10 cellular contexts compared by ENCODE assay signal in genomic region chr19:17829855-17830566, GRCh38. TPM values are rescaled to one million over a fixed set of nuclear protein-coding genes. Genes with fewer than 3 reads are reported as not detected.
DNase-seq lines count a peak whose midpoint lies in the region; ATAC-seq and TF ChIP-seq lines count a peak whose summit lies in the region.
"Had no signal": no experiment of that assay in that cellular context is flagged by ENCODE, and none has a peak within 500 bp of the region (broad histone marks: within the 10 kb centered on the region; RNA-seq: fewer than 3 reads in every experiment).

No MANE protein-coding gene starts in this region.

- TF ChIP-seq CTCF in cardiac muscle cell (IDR thresholded peaks at IDR 0.05; ENCODE audit: low read depth, low read length) (no peak), type B pancreatic cell (conservative IDR thresholded peaks at IDR 0.05) (peak; percentile 25), ascending aorta (IDR thresholded peaks at IDR 0.05) (no peak)

- peak; percentile 31 to 69 for DNase-seq in cardiac muscle cell (ENCODE audit: low read depth in 1 of 2, low spot score in 1 of 2)
- no peak for DNase-seq in Right ventricle myocardium inferior (ENCODE audit: missing footprints)
- DNase-seq in SK-MEL-5 (ENCODE audit: low read depth, low spot score): peak; percentile 64
- no peak for DNase-seq in type B pancreatic cell (ENCODE audit: extremely low spot score, unreplicated experiment)
- no peak for DNase-seq in GM19238 (ENCODE audit: insufficient read length, low spot score)
- DNase-seq in ascending aorta (ENCODE audit: low spot score in 2 of 2): no peak

- ATAC-seq in Right ventricle myocardium inferior (no peak), HG03460 (IDR thresholded peaks at IDR 0.05; ENCODE audit: unreplicated experiment) (no peak)

- H3K36me3 ChIP-seq in cardiac muscle cell (no peaks in the 10 kb centered on the region), ascending aorta (no peaks in the 10 kb centered on the region)

- H3K9me3 ChIP-seq in cardiac muscle cell (ENCODE audit: low read depth) (no peaks in the 10 kb centered on the region), ascending aorta (no peaks in the 10 kb centered on the region)

- in situ Hi-C loops in SK-MEL-5 (cut with HindIII; ENCODE audit: low pct_unique_long_range_greater_than_20kb, low sequenced_read_pairs): no loop called here

- H3K27ac ChIP-seq in cardiac muscle cell (peak overlapping the region; percentile 15), ascending aorta (peak overlapping the region in 1 of 2 donors; percentile 33)

- no peaks in the 10 kb centered on the region for H3K36me3 Mint-ChIP-seq in type B pancreatic cell

- H3K4me3 ChIP-seq in cardiac muscle cell (peak overlapping the region; percentile 15), iPS-11a (ENCODE audit: low read depth, low read length) (peak overlapping the region; percentile 58), ascending aorta (no peak overlapping the region)

- H3K9me3 Mint-ChIP-seq in type B pancreatic cell: no peaks in the 10 kb centered on the region

- H3K27me3 Mint-ChIP-seq in type B pancreatic cell: peaks cover 14% of the 10 kb centered on the region
- H3K27me3 Mint-ChIP-seq: CD4-positive, CD25-positive, alpha-beta regulatory T cell had no signal

- peaks cover 4% of the 10 kb centered on the region for H3K4me1 Mint-ChIP-seq in type B pancreatic cell (ENCODE audit: unreplicated experiment)

- H3K4me3 Mint-ChIP-seq in type B pancreatic cell: peak overlapping the region; percentile 90
- H3K4me3 Mint-ChIP-seq: CD4-positive, CD25-positive, alpha-beta regulatory T cell had no signal

- intact Hi-C loops in Right ventricle myocardium inferior (cut with DNase I): no loop called here
- intact Hi-C loops in ascending aorta (cut with DNase I): no loop called here

- H3K27me3 ChIP-seq in cardiac muscle cell (no peaks in the 10 kb centered on the region), ascending aorta (no peaks in the 10 kb centered on the region)

- H3K4me1 ChIP-seq in cardiac muscle cell (ENCODE audit: low read depth) (no peaks in the 10 kb centered on the region), ascending aorta (no peaks in the 10 kb centered on the region)

- H3K27ac Mint-ChIP-seq in type B pancreatic cell: peak overlapping the region; percentile 79

RNA-seq across cellular contexts. Expression of gene INSL3, which starts 8.7 kb away (rescaled TPM):
- total RNA-seq in cardiac muscle cell (0.25 and 0.63 TPM in 2 replicates), Right ventricle myocardium inferior (not detected), type B pancreatic cell (ENCODE audit: low replicate concordance) (not detected in 2 replicates), ascending aorta (not detected)
- 0.47 TPM in 1 of 2 replicates, not detected in the other for polyA plus RNA-seq in cardiac muscle cell
- not detected in 2 replicates for total RNA-seq in SK-MEL-5 (2014; rRNA removed; shearing (Covaris generic))
- polyA plus RNA-seq in SK-MEL-5 (2015; cell fraction: cytosol; rRNA removed): not detected in 2 replicates
- not detected in 2 replicates for polyA plus RNA-seq in SK-MEL-5 (2015; cell fraction: nucleus; rRNA removed)
- total RNA-seq: LHCN-M2 had no signal

RNA-seq across cellular contexts. Expression of gene JAK3, which starts 17.8 kb away (rescaled TPM):
- 3.2 and 14.5 TPM in 2 replicates for total RNA-seq in cardiac muscle cell
- 1.5 and 11.0 TPM in 2 replicates for polyA plus RNA-seq in cardiac muscle cell
- 1.9 TPM for total RNA-seq in Right ventricle myocardium inferior
- total RNA-seq in SK-MEL-5 (2014; rRNA removed; shearing (Covaris generic)): 0.24 and 0.48 TPM in 2 replicates
- 0.54 and 0.62 TPM in 2 replicates for polyA plus RNA-seq in SK-MEL-5 (2015; cell fraction: cytosol; rRNA removed)
- polyA plus RNA-seq in SK-MEL-5 (2015; cell fraction: nucleus; rRNA removed): 4.3 and 5.7 TPM in 2 replicates
- total RNA-seq in type B pancreatic cell (ENCODE audit: low replicate concordance): 1.4 and 4.3 TPM in 2 replicates
- 28.1 TPM for total RNA-seq in ascending aorta
- total RNA-seq: LHCN-M2 had no signal

RNA-seq across cellular contexts. Expression of gene RPL18A, which starts 29.7 kb away (rescaled TPM):
- total RNA-seq in cardiac muscle cell: 1,484 and 1,728 TPM in 2 replicates
- 930 and 1,120 TPM in 2 replicates for polyA plus RNA-seq in cardiac muscle cell
- 860 TPM for total RNA-seq in Right ventricle myocardium inferior
- total RNA-seq in SK-MEL-5 (2014; rRNA removed; shearing (Covaris generic)): 1,450 and 1,494 TPM in 2 replicates
- 1,159 and 1,905 TPM in 2 replicates for polyA plus RNA-seq in SK-MEL-5 (2015; cell fraction: cytosol; rRNA removed)
- 246 and 294 TPM in 2 replicates for polyA plus RNA-seq in SK-MEL-5 (2015; cell fraction: nucleus; rRNA removed)
- 2,506 and 2,537 TPM in 2 replicates for total RNA-seq in type B pancreatic cell (ENCODE audit: low replicate concordance)
- 2,481 TPM for total RNA-seq in ascending aorta

RNA-seq across cellular contexts. Expression of gene B3GNT3, which starts 35.1 kb away (rescaled TPM):
- not detected in 2 replicates for total RNA-seq in cardiac muscle cell
- polyA plus RNA-seq in cardiac muscle cell: 0.55 TPM in 1 of 2 replicates, not detected in the other
- not detected for total RNA-seq in Right ventricle myocardium inferior
- not detected in 2 replicates for total RNA-seq in SK-MEL-5 (2014; rRNA removed; shearing (Covaris generic))
- polyA plus RNA-seq in SK-MEL-5 (2015; cell fraction: cytosol; rRNA removed): 0.10 TPM in 1 of 2 replicates, not detected in the other
- not detected in 2 replicates for polyA plus RNA-seq in SK-MEL-5 (2015; cell fraction: nucleus; rRNA removed)
- total RNA-seq in type B pancreatic cell (ENCODE audit: low replicate concordance): 12.3 and 22.6 TPM in 2 replicates
- 0.64 TPM for total RNA-seq in ascending aorta
- total RNA-seq: LHCN-M2 had no signal

RNA-seq across cellular contexts. Expression of gene SLC5A5, which starts 41.7 kb away (rescaled TPM):
- 0.04 and 0.21 TPM in 2 replicates for total RNA-seq in cardiac muscle cell
- not detected in 2 replicates for polyA plus RNA-seq in cardiac muscle cell
- total RNA-seq in Right ventricle myocardium inferior: not detected
- total RNA-seq in SK-MEL-5 (2014; rRNA removed; shearing (Covaris generic)): 0.11 TPM in 1 of 2 replicates, not detected in the other
- polyA plus RNA-seq in SK-MEL-5 (2015; cell fraction: cytosol; rRNA removed): 0.02 TPM in 1 of 2 replicates, not detected in the other
- not detected in 2 replicates for polyA plus RNA-seq in SK-MEL-5 (2015; cell fraction: nucleus; rRNA removed)
- total RNA-seq in type B pancreatic cell (ENCODE audit: low replicate concordance): 0.75 and 2.3 TPM in 2 replicates
- not detected for total RNA-seq in ascending aorta
- total RNA-seq: LHCN-M2 had no signal

Comparison
In these comparisons a context has a peak if more than half of its experiments do, and no peak if none do; other contexts are left out.
1. DNase-seq: peak in cardiac muscle cell (2 of 2) and SK-MEL-5 (single experiment); none in Right ventricle myocardium inferior (single experiment), type B pancreatic cell (single experiment), GM19238 (single experiment) and ascending aorta (0 of 2).
2. H3K4me3 ChIP-seq: peak in cardiac muscle cell (single experiment) and iPS-11a (single experiment); none in ascending aorta (0 of 2).